In the genomic region with DNA sequence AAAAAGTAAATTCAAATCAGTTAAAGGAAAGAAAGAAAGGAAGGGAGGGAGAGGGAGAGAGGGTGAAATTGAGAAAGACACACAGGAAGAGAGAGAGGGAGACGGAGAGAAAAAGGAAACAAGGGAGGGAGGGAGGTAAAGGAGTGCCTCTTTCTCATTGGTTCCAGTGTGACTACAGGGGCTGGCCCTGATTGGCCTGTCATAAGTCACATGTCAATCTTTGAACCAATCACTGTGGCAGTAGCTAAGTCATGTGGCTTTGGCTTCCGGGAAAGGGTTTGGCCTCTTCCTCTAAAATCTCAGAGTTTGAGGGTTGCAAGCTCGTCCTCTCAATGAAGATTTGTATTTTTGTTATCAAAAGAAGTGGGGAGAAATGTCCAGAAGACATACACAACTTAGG, we compare ENCODE assay signal across 19 cellular contexts.
"Had no signal": no experiment of that assay in that cellular context is flagged by ENCODE, and none has a peak within 500 bp of the region (broad histone marks: within the 10 kb centered on the region; RNA-seq: fewer than 3 reads in every experiment).

No MANE protein-coding gene starts in this region.

- H3K9me3 Mint-ChIP-seq: neural progenitor cell had no signal

- H3K27ac ChIP-seq: breast epithelium, esophagus muscularis mucosa, neural progenitor cell, pancreas, suprapubic skin, upper lobe of right lung had no signal

- H3K4me3 ChIP-seq: breast epithelium, esophagus muscularis mucosa, lung, neural progenitor cell, pancreas, suprapubic skin, upper lobe of right lung had no signal

- H3K36me3 Mint-ChIP-seq: activated CD4-positive, alpha-beta memory T cell treated with anti-CD3 and anti-CD28 coated beads for 36 hours; activated naive CD8-positive, alpha-beta T cell treated with anti-CD3 and anti-CD28 coated beads, Interleukin-2, amount 10 ng/mL, durations not matched to agents 7 days and 5 days; immature natural killer cell; neural progenitor cell had no signal

- H3K4me1 ChIP-seq: breast epithelium, esophagus muscularis mucosa, pancreas, suprapubic skin, upper lobe of right lung had no signal

- H3K4me1 Mint-ChIP-seq: immature natural killer cell had no signal

- DNase-seq: activated CD4-positive, alpha-beta memory T cell treated with anti-CD3 and anti-CD28 coated beads for 36 hours; activated naive CD8-positive, alpha-beta T cell treated with anti-CD3 and anti-CD28 coated beads, Interleukin-2, amount 10 ng/mL, durations not matched to agents 7 days and 5 days; activated T-cell treated with anti-CD3 and anti-CD28 coated beads, Interleukin-2, amount 50 U/mL, for 72 hours; aorta; dermis blood vessel endothelial cell; immature natural killer cell; left cardiac atrium; midbrain; pancreas; stimulated activated CD4-positive, alpha-beta T cell treated with anti-CD3 and anti-CD28 coated beads, Interleukin-2, amount 100 ng/mL, for 48 hours; stimulated activated CD8-positive, alpha-beta memory T cell treated with anti-CD3 and anti-CD28 coated beads, Interleukin-4, amount 100 ng/mL, for 48 hours; stimulated activated naive CD8-positive, alpha-beta T cell treated with anti-CD3 and anti-CD28 coated beads, Interleukin-15, Interleukin-2, amounts not matched to agents 100 U/mL and 50 U/mL, for 24 hours; upper lobe of right lung had no signal

- H3K4me2 ChIP-seq: neural progenitor cell had no signal

- H3K9ac ChIP-seq: neural progenitor cell had no signal

- H3K9me3 ChIP-seq: breast epithelium, esophagus muscularis mucosa, pancreas, suprapubic skin, upper lobe of right lung had no signal

- ATAC-seq: activated CD4-positive, CD25-positive, alpha-beta regulatory T cell treated with anti-CD3 and anti-CD28 coated beads, Interleukin-2, amount 50 U/mL, for 24 hours; activated T-cell treated with anti-CD3 and anti-CD28 coated beads, Interleukin-2, amount 50 U/mL, for 72 hours; left cardiac atrium; pancreas; stimulated activated naive CD8-positive, alpha-beta T cell treated with anti-CD3 and anti-CD28 coated beads, Interleukin-15, Interleukin-2, amounts not matched to agents 100 U/mL and 50 U/mL, for 24 hours; upper lobe of right lung had no signal

- H3K4me3 Mint-ChIP-seq: activated CD4-positive, alpha-beta memory T cell treated with anti-CD3 and anti-CD28 coated beads for 36 hours; activated naive CD8-positive, alpha-beta T cell treated with anti-CD3 and anti-CD28 coated beads, Interleukin-2, amount 10 ng/mL, durations not matched to agents 7 days and 5 days; activated T-cell treated with anti-CD3 and anti-CD28 coated beads, Interleukin-2, amount 50 U/mL, for 72 hours; immature natural killer cell; neural progenitor cell had no signal

- H3K27me3 ChIP-seq: neural progenitor cell, suprapubic skin had no signal

- H3K27ac Mint-ChIP-seq: activated CD4-positive, alpha-beta memory T cell treated with anti-CD3 and anti-CD28 coated beads for 36 hours; activated naive CD8-positive, alpha-beta T cell treated with anti-CD3 and anti-CD28 coated beads, Interleukin-2, amount 10 ng/mL, durations not matched to agents 7 days and 5 days; activated T-cell treated with anti-CD3 and anti-CD28 coated beads, Interleukin-2, amount 50 U/mL, for 72 hours; immature natural killer cell; neural progenitor cell had no signal

- H2AFZ ChIP-seq: neural progenitor cell had no signal

- H3K36me3 ChIP-seq: breast epithelium, esophagus muscularis mucosa, neural progenitor cell, pancreas, suprapubic skin, upper lobe of right lung had no signal
